2 cellular contexts compared by ENCODE assay signal in the genomic region with DNA sequence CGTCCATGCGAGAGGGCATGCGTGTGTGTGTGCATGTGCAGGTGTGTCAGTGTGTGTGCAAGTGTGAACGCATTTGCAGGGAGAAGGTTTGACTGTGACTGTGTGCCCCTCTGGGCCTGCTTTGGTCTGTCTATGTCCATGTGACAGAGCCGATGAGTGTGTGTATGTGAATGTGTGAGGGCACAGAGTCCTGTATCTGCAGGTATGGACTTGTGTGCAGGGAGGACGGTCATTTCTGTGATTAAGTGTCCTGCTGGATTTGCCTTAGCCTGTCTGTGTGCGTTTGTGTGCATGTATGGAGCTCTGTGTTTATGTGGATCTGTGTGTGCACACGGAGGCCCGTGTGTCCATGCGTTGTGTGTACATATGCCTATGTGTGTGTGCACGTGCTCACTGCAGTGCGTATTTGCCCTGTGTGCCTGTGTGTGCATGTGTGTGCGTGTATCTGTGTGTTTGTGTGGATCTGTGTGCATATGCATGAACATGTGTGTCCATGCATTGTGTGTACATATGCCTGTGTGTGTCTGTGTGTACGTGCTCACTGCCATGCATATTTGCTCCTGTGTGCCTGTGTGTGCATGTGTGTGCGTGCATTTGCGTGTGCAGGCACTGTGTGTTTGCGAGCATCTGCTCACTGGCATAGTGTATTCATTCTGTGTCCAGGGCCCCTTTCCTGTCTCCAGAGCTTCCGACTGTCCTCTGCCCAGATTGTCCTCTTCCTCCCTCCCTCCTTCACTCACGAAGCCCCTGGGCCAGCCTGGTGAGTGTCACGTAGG.
TF ChIP-seq lines count a peak whose summit lies in the region.

No MANE protein-coding gene starts in this region.

TF ChIP-seq in SK-N-SH, 30 proteins besides CTCF, POLR2A, EP300 and RAD21:
- TF ChIP-seq EZH2phosphoT487 (IDR thresholded peaks at IDR 0.05; ENCODE audit: borderline replicate concordance, low read depth) (no peak), GABPA (IDR thresholded peaks at IDR 0.05; ENCODE audit: low read depth) (no peak), FOXM1 (IDR thresholded peaks at IDR 0.05; ENCODE audit: low read depth) (no peak), MXI1 (IDR thresholded peaks at IDR 0.05; ENCODE audit: low read depth, low read length) (no peak), JUND (IDR thresholded peaks at IDR 0.05) (no peak), RXRA (IDR thresholded peaks at IDR 0.05; ENCODE audit: borderline replicate concordance, low read depth) (no peak), TAF1 (IDR thresholded peaks at IDR 0.05; ENCODE audit: borderline replicate concordance, low read depth, low read length) (no peak), SMC3 (IDR thresholded peaks at IDR 0.05; ENCODE audit: low read depth, low read length) (no peak), NFIC (IDR thresholded peaks at IDR 0.05; ENCODE audit: borderline replicate concordance) (no peak)
- TF ChIP-seq, protein P1, sequence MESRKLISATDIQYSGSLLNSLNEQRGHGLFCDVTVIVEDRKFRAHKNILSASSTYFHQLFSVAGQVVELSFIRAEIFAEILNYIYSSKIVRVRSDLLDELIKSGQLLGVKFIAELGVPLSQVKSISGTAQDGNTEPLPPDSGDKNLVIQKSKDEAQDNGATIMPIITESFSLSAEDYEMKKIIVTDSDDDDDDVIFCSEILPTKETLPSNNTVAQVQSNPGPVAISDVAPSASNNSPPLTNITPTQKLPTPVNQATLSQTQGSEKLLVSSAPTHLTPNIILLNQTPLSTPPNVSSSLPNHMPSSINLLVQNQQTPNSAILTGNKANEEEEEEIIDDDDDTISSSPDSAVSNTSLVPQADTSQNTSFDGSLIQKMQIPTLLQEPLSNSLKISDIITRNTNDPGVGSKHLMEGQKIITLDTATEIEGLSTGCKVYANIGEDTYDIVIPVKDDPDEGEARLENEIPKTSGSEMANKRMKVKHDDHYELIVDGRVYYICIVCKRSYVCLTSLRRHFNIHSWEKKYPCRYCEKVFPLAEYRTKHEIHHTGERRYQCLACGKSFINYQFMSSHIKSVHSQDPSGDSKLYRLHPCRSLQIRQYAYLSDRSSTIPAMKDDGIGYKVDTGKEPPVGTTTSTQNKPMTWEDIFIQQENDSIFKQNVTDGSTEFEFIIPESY (IDR thresholded peaks at IDR 0.05; ENCODE audit: borderline replicate concordance, low read depth): no peak

TF ChIP-seq in SK-N-SH treated with all-trans-retinoic acid at 6 μM for 48 hours, 23 proteins besides CTCF, POLR2A, EP300 and RAD21:
- TF ChIP-seq, protein P2, sequence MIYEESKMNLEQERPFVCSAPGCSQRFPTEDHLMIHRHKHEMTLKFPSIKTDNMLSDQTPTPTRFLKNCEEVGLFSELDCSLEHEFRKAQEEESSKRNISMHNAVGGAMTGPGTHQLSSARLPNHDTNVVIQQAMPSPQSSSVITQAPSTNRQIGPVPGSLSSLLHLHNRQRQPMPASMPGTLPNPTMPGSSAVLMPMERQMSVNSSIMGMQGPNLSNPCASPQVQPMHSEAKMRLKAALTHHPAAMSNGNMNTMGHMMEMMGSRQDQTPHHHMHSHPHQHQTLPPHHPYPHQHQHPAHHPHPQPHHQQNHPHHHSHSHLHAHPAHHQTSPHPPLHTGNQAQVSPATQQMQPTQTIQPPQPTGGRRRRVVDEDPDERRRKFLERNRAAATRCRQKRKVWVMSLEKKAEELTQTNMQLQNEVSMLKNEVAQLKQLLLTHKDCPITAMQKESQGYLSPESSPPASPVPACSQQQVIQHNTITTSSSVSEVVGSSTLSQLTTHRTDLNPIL (CRISPR knock-in tag; IDR thresholded peaks at IDR 0.05; ENCODE audit: low read depth): no peak
